ENCODE assay signal across 1 cellular context in the genomic region with DNA sequence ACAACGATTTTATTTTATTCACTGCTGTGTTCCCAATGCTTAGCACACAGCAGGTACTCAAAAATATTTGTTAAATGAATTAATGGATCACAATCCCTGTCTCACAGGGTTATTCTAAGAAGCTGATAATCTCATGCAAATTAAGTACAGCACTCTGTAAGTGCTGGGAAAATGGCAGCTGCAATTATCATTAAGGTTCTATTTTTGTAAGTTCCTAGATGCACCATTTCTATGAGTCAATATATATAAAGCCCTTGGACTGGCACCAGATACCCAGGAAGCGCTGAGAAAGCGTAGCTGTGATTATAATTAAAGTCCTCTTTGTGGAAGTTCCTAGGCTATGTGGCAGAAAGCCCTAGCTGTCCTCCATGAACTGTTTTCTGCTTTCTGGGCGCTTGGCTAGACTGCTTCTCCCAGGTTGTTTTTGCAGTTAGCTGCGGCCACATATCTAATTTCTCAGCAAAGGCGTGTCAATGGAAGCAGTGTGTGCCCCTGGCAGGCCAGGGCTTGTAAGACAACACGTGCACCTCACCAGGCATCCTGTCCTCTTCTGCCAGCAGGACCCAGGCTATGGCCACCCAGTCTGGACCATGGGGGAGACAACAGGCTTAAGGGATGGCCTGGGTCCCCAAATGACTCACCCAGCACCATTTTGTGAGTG.
TF ChIP-seq lines count a peak whose summit lies in the region.

No MANE protein-coding gene starts in this region.

TF ChIP-seq in GM12878, 131 proteins besides CTCF, POLR2A, EP300 and RAD21:
- no peak for TF ChIP-seq CBX5 (IDR thresholded peaks at IDR 0.05; ENCODE audit: low read depth)
- TF ChIP-seq RAD51 (IDR thresholded peaks at IDR 0.05) = no peak
- TF ChIP-seq, protein P1, sequence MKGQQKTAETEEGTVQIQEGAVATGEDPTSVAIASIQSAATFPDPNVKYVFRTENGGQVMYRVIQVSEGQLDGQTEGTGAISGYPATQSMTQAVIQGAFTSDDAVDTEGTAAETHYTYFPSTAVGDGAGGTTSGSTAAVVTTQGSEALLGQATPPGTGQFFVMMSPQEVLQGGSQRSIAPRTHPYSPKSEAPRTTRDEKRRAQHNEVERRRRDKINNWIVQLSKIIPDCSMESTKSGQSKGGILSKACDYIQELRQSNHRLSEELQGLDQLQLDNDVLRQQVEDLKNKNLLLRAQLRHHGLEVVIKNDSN (IDR thresholded peaks at IDR 0.05; ENCODE audit: borderline replicate concordance, extremely low read length, insufficient read depth, low read depth, low read length) = no peak
- TF ChIP-seq NKRF (conservative IDR thresholded peaks at IDR 0.05) = no peak
- TF ChIP-seq ZSCAN29 (IDR thresholded peaks at IDR 0.05) = no peak
- TF ChIP-seq NRF1 (conservative IDR thresholded peaks at IDR 0.05; ENCODE audit: low read depth, low read length) = no peak
- TF ChIP-seq ZZZ3 (IDR thresholded peaks at IDR 0.05; ENCODE audit: control insufficient read depth, insufficient read length, low read depth) = no peak
- no peak for TF ChIP-seq CHD1 (IDR thresholded peaks at IDR 0.05; ENCODE audit: low read depth, low read length)
- TF ChIP-seq E2F8 (IDR thresholded peaks at IDR 0.05; ENCODE audit: low read depth, partially characterized antibody) = no peak
- TF ChIP-seq, protein P2, sequence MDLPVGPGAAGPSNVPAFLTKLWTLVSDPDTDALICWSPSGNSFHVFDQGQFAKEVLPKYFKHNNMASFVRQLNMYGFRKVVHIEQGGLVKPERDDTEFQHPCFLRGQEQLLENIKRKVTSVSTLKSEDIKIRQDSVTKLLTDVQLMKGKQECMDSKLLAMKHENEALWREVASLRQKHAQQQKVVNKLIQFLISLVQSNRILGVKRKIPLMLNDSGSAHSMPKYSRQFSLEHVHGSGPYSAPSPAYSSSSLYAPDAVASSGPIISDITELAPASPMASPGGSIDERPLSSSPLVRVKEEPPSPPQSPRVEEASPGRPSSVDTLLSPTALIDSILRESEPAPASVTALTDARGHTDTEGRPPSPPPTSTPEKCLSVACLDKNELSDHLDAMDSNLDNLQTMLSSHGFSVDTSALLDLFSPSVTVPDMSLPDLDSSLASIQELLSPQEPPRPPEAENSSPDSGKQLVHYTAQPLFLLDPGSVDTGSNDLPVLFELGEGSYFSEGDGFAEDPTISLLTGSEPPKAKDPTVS (IDR thresholded peaks at IDR 0.05; ENCODE audit: low read depth, low read length) = no peak
- TF ChIP-seq CUX1 (IDR thresholded peaks at IDR 0.05; ENCODE audit: insufficient replicate concordance, low read depth, low read length) = no peak
- TF ChIP-seq GATAD2B (conservative IDR thresholded peaks at IDR 0.05; ENCODE audit: low read depth) = no peak
